16 cellular contexts compared by ENCODE assay signal in the genomic region with DNA sequence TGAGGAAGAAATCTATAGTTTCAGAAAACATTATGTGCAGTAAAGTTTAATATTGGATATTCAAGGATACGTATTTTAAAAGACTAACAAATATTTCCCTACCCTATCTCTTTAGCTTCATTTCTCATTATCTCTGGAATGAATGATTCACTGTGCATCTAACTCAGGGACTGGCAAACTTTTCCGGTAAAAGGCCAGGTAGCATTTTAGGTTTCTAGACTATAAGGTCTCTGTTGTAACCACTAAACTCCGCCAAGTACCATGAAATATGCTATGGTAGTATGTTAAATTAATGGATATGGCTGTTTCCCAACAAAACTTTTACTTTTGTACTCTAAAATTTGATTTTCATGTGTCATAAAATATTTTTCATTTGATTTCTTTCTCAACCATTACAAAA.
"Had no signal": no experiment of that assay in that cellular context is flagged by ENCODE, and none has a peak within 500 bp of the region (broad histone marks: within the 10 kb centered on the region; RNA-seq: fewer than 3 reads in every experiment).

No MANE protein-coding gene starts in this region.

- H3K9me3 Mint-ChIP-seq: activated CD8-positive, alpha-beta T cell treated with anti-CD3 and anti-CD28 coated beads for 36 hours; activated T-helper 1 cell treated with anti-CD3 and anti-CD28 coated beads, Interleukin-12 subunit alpha, Interleukin-12 subunit beta, Interleukin-2, Interleukin-4 antibody, amounts not matched to agents 30 ng/mL and 10 ng/mL and 1 ng/mL, durations not matched to agents 14 hours and 24 hours and 36 hours; endodermal cell; natural killer cell treated with Interleukin-12 subunit alpha and Interleukin-12 subunit beta and Interleukin-15 and Interleukin-18, amount 100 ng/mL, for 72 hours had no signal

- H3K27ac Mint-ChIP-seq: activated CD8-positive, alpha-beta T cell treated with anti-CD3 and anti-CD28 coated beads for 36 hours; activated T-helper 1 cell treated with anti-CD3 and anti-CD28 coated beads, Interleukin-12 subunit alpha, Interleukin-12 subunit beta, Interleukin-2, Interleukin-4 antibody, amounts not matched to agents 30 ng/mL and 10 ng/mL and 1 ng/mL, durations not matched to agents 14 hours and 24 hours and 36 hours; endodermal cell; natural killer cell treated with Interleukin-12 subunit alpha and Interleukin-12 subunit beta and Interleukin-15 and Interleukin-18, amount 100 ng/mL, for 72 hours had no signal

- H3K9me3 ChIP-seq: body of pancreas, sigmoid colon, thoracic aorta had no signal

- H3K36me3 ChIP-seq: thoracic aorta had no signal

- ATAC-seq: activated CD8-positive, alpha-beta T cell treated with anti-CD3 and anti-CD28 coated beads for 36 hours; body of pancreas; esophagus mucosa; natural killer cell treated with Interleukin-12 subunit alpha and Interleukin-12 subunit beta and Interleukin-15 and Interleukin-18, amount 100 ng/mL, for 72 hours had no signal

- H3K4me3 ChIP-seq: body of pancreas, sigmoid colon, thoracic aorta had no signal

- H3K27me3 Mint-ChIP-seq: activated CD8-positive, alpha-beta T cell treated with anti-CD3 and anti-CD28 coated beads for 36 hours; natural killer cell treated with Interleukin-12 subunit alpha and Interleukin-12 subunit beta and Interleukin-15 and Interleukin-18, amount 100 ng/mL, for 72 hours had no signal

- H3K27ac ChIP-seq: foreskin keratinocyte, sigmoid colon, thoracic aorta had no signal

- DNase-seq: activated CD8-positive, alpha-beta T cell treated with anti-CD3 and anti-CD28 coated beads for 36 hours; activated naive CD4-positive, alpha-beta T cell; body of pancreas; cerebellar nuclear complex; endodermal cell; foreskin keratinocyte; head of caudate nucleus; occipital lobe; sigmoid colon; stimulated activated CD4-positive, alpha-beta T cell treated with anti-CD3 and anti-CD28 coated beads, Interleukin-2, amount 100 ng/mL, for 48 hours; stimulated activated naive CD4-positive, alpha-beta T cell treated with Interleukin-2 at 50 U/mL for 16 hours; T-helper 9 cell had no signal

- H3K4me3 Mint-ChIP-seq: activated CD8-positive, alpha-beta T cell treated with anti-CD3 and anti-CD28 coated beads for 36 hours; activated T-helper 1 cell treated with anti-CD3 and anti-CD28 coated beads, Interleukin-12 subunit alpha, Interleukin-12 subunit beta, Interleukin-2, Interleukin-4 antibody, amounts not matched to agents 30 ng/mL and 10 ng/mL and 1 ng/mL, durations not matched to agents 14 hours and 24 hours and 36 hours; endodermal cell; natural killer cell treated with Interleukin-12 subunit alpha and Interleukin-12 subunit beta and Interleukin-15 and Interleukin-18, amount 100 ng/mL, for 72 hours had no signal

- H3K27me3 ChIP-seq: body of pancreas, foreskin keratinocyte, sigmoid colon had no signal
